ENCODE assay signal across 14 cellular contexts in genomic region chr6:38436726-38437465, GRCh38.
DNase-seq lines count a peak whose midpoint lies in the region; ATAC-seq and TF ChIP-seq lines count a peak whose summit lies in the region.
"Had no signal": no experiment of that assay in that cellular context is flagged by ENCODE, and none has a peak within 500 bp of the region (broad histone marks: within the 10 kb centered on the region; RNA-seq: fewer than 3 reads in every experiment).

No MANE protein-coding gene starts in this region.

- H3K4me3 Mint-ChIP-seq in HFFc6, result no peak overlapping the region
- H3K4me3 Mint-ChIP-seq: central memory CD8-positive, alpha-beta T cell had no signal

- H3K36me3 Mint-ChIP-seq in HFFc6 (ENCODE audit: low read depth), result peaks cover 12% of the 10 kb centered on the region; the same call in 1 of the 2 replicates

- no peaks in the 10 kb centered on the region for H3K27me3 ChIP-seq in BE2C

- no peak for TF ChIP-seq CTCF in BE2C (IDR thresholded peaks at IDR 0.05; ENCODE audit: low read depth, low read length)
- no peak for TF ChIP-seq CTCF in HFFc6 (IDR thresholded peaks at IDR 0.05)

- H3K27ac Mint-ChIP-seq in HFFc6, result peak overlapping the region; percentile 42

- no peaks in the 10 kb centered on the region for H3K9me3 ChIP-seq in BE2C
- H3K9me3 ChIP-seq: thoracic aorta had no signal

- H3K27ac ChIP-seq in angular gyrus (ENCODE audit: low read depth, low read length), result peak overlapping the region; percentile 26
- H3K27ac ChIP-seq: thoracic aorta had no signal

- peak; percentile 32 for DNase-seq in BE2C
- DNase-seq in HFFc6, result peak; percentile 55
- peak; percentile 22 for DNase-seq in hepatic stellate cell (ENCODE audit: low spot score)
- DNase-seq in NCI-H524 treated with DMSO at 0.1 percent for 48 hours (lab: John Stamatoyannopoulos, UW), result no peak
- DNase-seq in islet precursor cell, result no peak
- DNase-seq in SK-N-DZ (ENCODE audit: low spot score), result no peak
- no peak for DNase-seq in left lobe of liver (ENCODE audit: low spot score)
- DNase-seq: activated T-cell treated with anti-CD3 and anti-CD28 coated beads, Interleukin-2, amount 50 U/mL, for 48 hours; glutamatergic neuron; NCI-H2029 treated with DMSO at 0.1 percent for 48 hours had no signal

- ATAC-seq in left lobe of liver, result no peak

- no peaks in the 10 kb centered on the region for H3K36me3 ChIP-seq in BE2C
- H3K36me3 ChIP-seq: thoracic aorta had no signal

- no peaks in the 10 kb centered on the region for H3K9me3 Mint-ChIP-seq in HFFc6
- H3K9me3 Mint-ChIP-seq: central memory CD8-positive, alpha-beta T cell had no signal

- H3K4me1 Mint-ChIP-seq in HFFc6 (ENCODE audit: low read depth), result peaks cover 50% of the 10 kb centered on the region

- H3K27me3 Mint-ChIP-seq in HFFc6 (ENCODE audit: insufficient read depth), result peaks cover 2% of the 10 kb centered on the region; the same call in 1 of the 2 replicates
- H3K27me3 Mint-ChIP-seq: central memory CD8-positive, alpha-beta T cell had no signal

- no peaks in the 10 kb centered on the region for H3K4me1 ChIP-seq in BE2C

- H3K4me3 ChIP-seq in BE2C (ENCODE audit: low read depth, low read length), result no peak overlapping the region
- H3K4me3 ChIP-seq: lung, thoracic aorta had no signal

Comparison
In these comparisons a context has a peak if more than half of its experiments do, and no peak if none do; other contexts are left out.
1. DNase-seq: peak in BE2C (single experiment), HFFc6 (single experiment) and hepatic stellate cell (single experiment); none in NCI-H524 treated with DMSO at 0.1 percent for 48 hours (single experiment), islet precursor cell (single experiment), SK-N-DZ (single experiment) and left lobe of liver (single experiment).